Comparison of ENCODE assay signal across 22 cellular contexts in the genomic region with DNA sequence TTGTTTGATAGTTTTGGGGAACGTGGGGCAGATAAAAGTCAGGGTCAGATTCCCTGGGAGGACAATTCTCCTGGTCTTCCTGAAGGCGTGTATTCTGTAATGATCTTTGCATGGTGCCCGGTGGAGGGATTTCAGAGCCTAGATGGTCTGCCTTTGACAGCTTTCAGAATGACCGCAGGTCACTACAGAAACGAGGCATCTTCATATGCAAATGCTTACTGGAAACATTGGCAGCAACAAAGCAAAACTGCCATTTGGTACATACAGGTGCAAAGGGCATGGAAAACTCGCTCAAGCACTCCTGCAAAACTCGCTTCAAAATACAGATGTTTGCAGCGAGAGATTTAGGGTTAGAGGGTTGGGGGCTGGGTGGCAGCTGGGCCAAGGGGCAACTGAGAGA. TPM values are rescaled to one million over a fixed set of nuclear protein-coding genes. Genes with fewer than 3 reads are reported as not detected.
"Had no signal": no experiment of that assay in that cellular context is flagged by ENCODE, and none has a peak within 500 bp of the region (broad histone marks: within the 10 kb centered on the region; RNA-seq: fewer than 3 reads in every experiment).

No MANE protein-coding gene starts in this region.

- H3K4me3 ChIP-seq: adrenal gland, SJSA1 had no signal

- H3K27ac ChIP-seq: adrenal gland, RWPE1, SJSA1 had no signal

- H3K36me3 ChIP-seq: adrenal gland, SJSA1 had no signal

- H3K27me3 ChIP-seq: adrenal gland, SJSA1 had no signal

- H3K4me1 ChIP-seq: adrenal gland, SJSA1 had no signal

- DNase-seq: activated B cell treated with CpG ODN at 0.5 μM for 24 hours; activated CD4-positive, alpha-beta memory T cell treated with anti-CD3 and anti-CD28 coated beads for 36 hours; activated CD4-positive, alpha-beta T cell treated with anti-CD3 and anti-CD28 coated beads for 1 hour; activated CD4-positive, alpha-beta T cell treated with anti-CD3 and anti-CD28 coated beads, Interleukin-2, amount 10 ng/mL, durations not matched to agents 24 days and 14 days; activated CD8-positive, alpha-beta memory T cell treated with anti-CD3 and anti-CD28 coated beads for 24 hours; activated gamma-delta T cell treated with Interleukin-2 at 50 U/mL for 16 hours; activated naive CD4-positive, alpha-beta T cell treated with anti-CD3 and anti-CD28 coated beads, Interleukin-2, amount 50 U/mL, for 16 hours; activated naive CD8-positive, alpha-beta T cell treated with anti-CD3 and anti-CD28 coated beads, Interleukin-2, amount 10 ng/mL, durations not matched to agents 7 days and 5 days; activated T-cell treated with anti-CD3 and anti-CD28 coated beads, Interleukin-2, amount 50 U/mL, for 4 hours; adrenal gland; anterior cingulate cortex; cerebellar nuclear complex; MM.1S; NCI-H1105; NCI-H1436; NCI-H187 treated with DMSO at 0.1 percent for 48 hours; NCI-H2081 treated with DMSO at 0.1 percent for 48 hours; NCI-H748 treated with DMSO at 0.1 percent for 48 hours; NK-92 treated with Interleukin-12 subunit alpha and Interleukin-12 subunit beta, amount 100 ng/mL, for 24 hours; OCI-M1 had no signal

- H3K9me3 ChIP-seq: adrenal gland, SJSA1 had no signal

RNA-seq across cellular contexts. Expression of gene C4orf50, which starts 8.8 kb away (rescaled TPM):
- total RNA-seq: activated B cell treated with CpG ODN at 0.5 μM for 24 hours, SJSA1 had no signal
